29 cellular contexts compared by ENCODE assay signal in genomic region chr2:173215316-173215715, GRCh38.
"Had no signal": no experiment of that assay in that cellular context is flagged by ENCODE, and none has a peak within 500 bp of the region (broad histone marks: within the 10 kb centered on the region; RNA-seq: fewer than 3 reads in every experiment).

No MANE protein-coding gene starts in this region.

- H3K36me3 ChIP-seq: colonic mucosa, lower lobe of right lung, pancreas, prostate gland, WERI-Rb-1 had no signal

- H3K27me3 ChIP-seq: colonic mucosa, dorsolateral prefrontal cortex, heart right ventricle, pancreas, testis had no signal

- H3K4me1 ChIP-seq: colonic mucosa, prostate gland had no signal

- H3K36me3 Mint-ChIP-seq: activated naive CD4-positive, alpha-beta T cell treated with anti-CD3 and anti-CD28 coated beads, Interleukin-2, amount 50 U/mL, for 24 hours had no signal

- H3K9me3 ChIP-seq: colonic mucosa, heart right ventricle, lower lobe of right lung, mucosa of descending colon, pancreas, prostate gland, testis had no signal

- ATAC-seq: activated naive CD8-positive, alpha-beta T cell treated with anti-CD3 and anti-CD28 coated beads, Interleukin-2, amount 50 U/mL, for 24 hours; activated T-cell treated with anti-CD3 and anti-CD28 coated beads, Interleukin-2, amount 50 U/mL, for 4 hours; activated T-helper 17 cell treated with anti-CD3 and anti-CD28 coated beads, Interleukin-2, amount 50 U/mL, for 72 hours; heart right ventricle; left lobe of liver; mucosa of descending colon; pancreas; right cardiac atrium had no signal

- H3K27ac Mint-ChIP-seq: activated CD4-positive, alpha-beta memory T cell treated with anti-CD3 and anti-CD28 coated beads, Interleukin-2, amount 10 ng/mL, durations not matched to agents 7 days and 5 days; activated CD4-positive, alpha-beta T cell treated with anti-CD3 and anti-CD28 coated beads, Interleukin-2, amount 10 ng/mL, durations not matched to agents 7 days and 5 days; activated naive CD4-positive, alpha-beta T cell treated with anti-CD3 and anti-CD28 coated beads, Interleukin-2, amount 50 U/mL, for 24 hours; activated naive CD8-positive, alpha-beta T cell treated with anti-CD3 and anti-CD28 coated beads, Interleukin-2, amount 50 U/mL, for 24 hours; activated T-helper 17 cell treated with anti-CD3 and anti-CD28 coated beads, Interleukin-2, amount 50 U/mL, for 72 hours; nephron; T-helper 1 cell treated with Interleukin-12 subunit alpha and Interleukin-12 subunit beta and Interleukin-4 antibody, amounts not matched to agents 30 μg/mL and 1 μg/mL, for 36 hours had no signal

- H3K27ac ChIP-seq: colonic mucosa, lower lobe of right lung, pancreas, prostate gland, testis had no signal

- H3K4me3 ChIP-seq: colonic mucosa, dorsolateral prefrontal cortex, heart right ventricle, lower lobe of right lung, mucosa of descending colon, pancreas, prostate gland, testis had no signal

- H3K4me1 Mint-ChIP-seq: activated T-helper 17 cell treated with anti-CD3 and anti-CD28 coated beads, Interleukin-2, amount 50 U/mL, for 72 hours had no signal

- H3K4me3 Mint-ChIP-seq: activated CD4-positive, alpha-beta memory T cell treated with anti-CD3 and anti-CD28 coated beads, Interleukin-2, amount 10 ng/mL, durations not matched to agents 7 days and 5 days; activated CD4-positive, alpha-beta T cell treated with anti-CD3 and anti-CD28 coated beads, Interleukin-2, amount 10 ng/mL, durations not matched to agents 7 days and 5 days; activated naive CD4-positive, alpha-beta T cell treated with anti-CD3 and anti-CD28 coated beads, Interleukin-2, amount 50 U/mL, for 24 hours; activated naive CD8-positive, alpha-beta T cell treated with anti-CD3 and anti-CD28 coated beads, Interleukin-2, amount 50 U/mL, for 24 hours; activated T-cell treated with anti-CD3 and anti-CD28 coated beads, Interleukin-2, amount 50 U/mL, for 4 hours; activated T-helper 17 cell treated with anti-CD3 and anti-CD28 coated beads, Interleukin-2, amount 50 U/mL, for 72 hours; nephron; T-helper 1 cell treated with Interleukin-12 subunit alpha and Interleukin-12 subunit beta and Interleukin-4 antibody, amounts not matched to agents 30 μg/mL and 1 μg/mL, for 36 hours had no signal

- H3K9me3 Mint-ChIP-seq: activated CD4-positive, alpha-beta memory T cell treated with anti-CD3 and anti-CD28 coated beads, Interleukin-2, amount 10 ng/mL, durations not matched to agents 7 days and 5 days; activated CD4-positive, alpha-beta T cell treated with anti-CD3 and anti-CD28 coated beads, Interleukin-2, amount 10 ng/mL, durations not matched to agents 7 days and 5 days; activated naive CD4-positive, alpha-beta T cell treated with anti-CD3 and anti-CD28 coated beads, Interleukin-2, amount 50 U/mL, for 24 hours; activated naive CD8-positive, alpha-beta T cell treated with anti-CD3 and anti-CD28 coated beads, Interleukin-2, amount 50 U/mL, for 24 hours; activated T-cell treated with anti-CD3 and anti-CD28 coated beads, Interleukin-2, amount 50 U/mL, for 4 hours; activated T-helper 17 cell treated with anti-CD3 and anti-CD28 coated beads, Interleukin-2, amount 50 U/mL, for 72 hours; nephron; T-helper 1 cell treated with Interleukin-12 subunit alpha and Interleukin-12 subunit beta and Interleukin-4 antibody, amounts not matched to agents 30 μg/mL and 1 μg/mL, for 36 hours had no signal

- H3K27me3 Mint-ChIP-seq: activated CD4-positive, alpha-beta memory T cell treated with anti-CD3 and anti-CD28 coated beads, Interleukin-2, amount 10 ng/mL, durations not matched to agents 7 days and 5 days; activated CD4-positive, alpha-beta T cell treated with anti-CD3 and anti-CD28 coated beads, Interleukin-2, amount 10 ng/mL, durations not matched to agents 7 days and 5 days; activated T-helper 17 cell treated with anti-CD3 and anti-CD28 coated beads, Interleukin-2, amount 50 U/mL, for 72 hours had no signal

- DNase-seq: activated CD4-positive, alpha-beta memory T cell treated with anti-CD3 and anti-CD28 coated beads, Interleukin-2, amount 10 ng/mL, durations not matched to agents 7 days and 5 days; activated CD4-positive, alpha-beta T cell treated with anti-CD3 and anti-CD28 coated beads, Interleukin-2, amount 10 ng/mL, durations not matched to agents 7 days and 5 days; activated CD4-positive, CD25-positive, alpha-beta regulatory T cell treated with anti-CD3 and anti-CD28 coated beads, Interleukin-2, amount 50 U/mL, for 72 hours; activated naive CD8-positive, alpha-beta T cell treated with anti-CD3 and anti-CD28 coated beads, Interleukin-2, amount 50 U/mL, for 24 hours; activated T-cell treated with anti-CD3 and anti-CD28 coated beads, Interleukin-2, amount 50 U/mL, for 4 hours; amygdala; cerebellar nuclear complex; colonic mucosa; dorsolateral prefrontal cortex; effector memory CD4-positive, alpha-beta T cell; heart right ventricle; kidney glomerular epithelial cell; lower lobe of right lung; mucosa of descending colon; pancreas; right cardiac atrium; stimulated activated CD4-positive, alpha-beta T cell treated with anti-CD3 and anti-CD28 coated beads, Interleukin-2, amount 100 ng/mL, for 48 hours; stimulated activated naive CD4-positive, alpha-beta T cell treated with Interleukin-2 at 50 U/mL for 16 hours; SW 1271; T-helper 9 cell; testis; trophoblast cell; WERI-Rb-1 had no signal
